1 cellular context compared by ENCODE assay signal in genomic region chr17:76232342-76232741, GRCh38.
TF ChIP-seq lines count a peak whose summit lies in the region.

No MANE protein-coding gene starts in this region.

TF ChIP-seq in K562, 482 proteins besides CTCF, POLR2A, EP300 and RAD21 (continued from another document):
- TF ChIP-seq MYC (IDR thresholded peaks at IDR 0.05; ENCODE audit: low read depth, low read length) (no peak), MYC (CRISPR knock-in tag; IDR thresholded peaks at IDR 0.05; ENCODE audit: borderline replicate concordance, low read depth) (no peak), WHSC1 (IDR thresholded peaks at IDR 0.05; ENCODE audit: low read length) (no peak), POLR2G (IDR thresholded peaks at IDR 0.05; ENCODE audit: low read depth, low read length) (no peak), NFYB (IDR thresholded peaks at IDR 0.05; ENCODE audit: extremely low read depth, insufficient read length) (no peak), ZNF174 (CRISPR knock-in tag; IDR thresholded peaks at IDR 0.05) (no peak), ARID3B (CRISPR knock-in tag; IDR thresholded peaks at IDR 0.05; ENCODE audit: borderline replicate concordance) (no peak), BHLHE40 (IDR thresholded peaks at IDR 0.05; ENCODE audit: low read length) (no peak), STAG1 (CRISPR knock-in tag; IDR thresholded peaks at IDR 0.05; ENCODE audit: borderline replicate concordance) (no peak), PBX2 (CRISPR knock-in tag; IDR thresholded peaks at IDR 0.05; ENCODE audit: low read depth) (no peak), PBX2 (tag; conservative IDR thresholded peaks at IDR 0.05; ENCODE audit: low read depth) (peak; percentile 74), MEIS2 (IDR thresholded peaks at IDR 0.05; ENCODE audit: partially characterized antibody) (peak; percentile 75), NFIC (IDR thresholded peaks at IDR 0.05) (peak; percentile 56), MAFK (IDR thresholded peaks at IDR 0.05; ENCODE audit: low read length) (peak; percentile 4; the same call in 1 of the 2 replicates), SMARCA4 (IDR thresholded peaks at IDR 0.05) (no peak), ZNF75A (CRISPR knock-in tag; IDR thresholded peaks at IDR 0.05) (no peak), CC2D1A (IDR thresholded peaks at IDR 0.05) (no peak), ETS1 (conservative IDR thresholded peaks at IDR 0.05; ENCODE audit: control insufficient read depth, low read depth, low read length) (no peak), ZNF24 (IDR thresholded peaks at IDR 0.05) (no peak), RBM39 (optimal IDR thresholded peaks at IDR 0.05; ENCODE audit: low read depth, low read length) (no peak), MAFG (tag; conservative IDR thresholded peaks at IDR 0.05) (peak; percentile 62), POLR2H (tag; IDR thresholded peaks at IDR 0.05; ENCODE audit: low read depth) (no peak), BRD4 (IDR thresholded peaks at IDR 0.05) (no peak), VEZF1 (CRISPR knock-in tag; IDR thresholded peaks at IDR 0.05) (no peak), TEAD2 (tag; IDR thresholded peaks at IDR 0.05) (no peak), SIN3A (IDR thresholded peaks at IDR 0.05; ENCODE audit: borderline replicate concordance in 2 of 2, control insufficient read depth in 1 of 2, low read depth in 2 of 2, low read length in 2 of 2) (no peak), ZNF134 (CRISPR knock-in tag; conservative IDR thresholded peaks at IDR 0.05) (no peak), ZBTB26 (CRISPR knock-in tag; IDR thresholded peaks at IDR 0.05) (no peak), HNRNPK (IDR thresholded peaks at IDR 0.05; ENCODE audit: low read depth, low read length, poor library complexity, severe bottlenecking) (no peak), NFE2 (IDR thresholded peaks at IDR 0.05; ENCODE audit: low read depth) (peak; percentile 82), ZSCAN32 (CRISPR knock-in tag; IDR thresholded peaks at IDR 0.05) (no peak), CLOCK (CRISPR knock-in tag; IDR thresholded peaks at IDR 0.05; ENCODE audit: borderline replicate concordance) (no peak), HEY1 (CRISPR knock-in tag; IDR thresholded peaks at IDR 0.05; ENCODE audit: borderline replicate concordance) (no peak)
